ENCODE assay signal across 9 cellular contexts in genomic region chr7:151311294-151311864, GRCh38. TPM values are rescaled to one million over a fixed set of nuclear protein-coding genes. Genes with fewer than 3 reads are reported as not detected.
A peak's percentile ranks its signal among the peaks of the same experiment; 100 is the strongest.
DNase-seq lines count a peak whose midpoint lies in the region; ATAC-seq and TF ChIP-seq lines count a peak whose summit lies in the region.
"Had no signal": no experiment of that assay in that cellular context is flagged by ENCODE, and none has a peak within 500 bp of the region (broad histone marks: within the 10 kb centered on the region; RNA-seq: fewer than 3 reads in every experiment).

No MANE protein-coding gene starts in this region.

- ATAC-seq in HG02938 (IDR thresholded peaks at IDR 0.05; ENCODE audit: unreplicated experiment), result no peak
- ATAC-seq in heart right ventricle, result no peak
- no peak for ATAC-seq in HG02885 (IDR thresholded peaks at IDR 0.05; ENCODE audit: poor library complexity, unreplicated experiment)

- H3K4me3 Mint-ChIP-seq in activated CD4-positive, alpha-beta memory T cell treated with anti-CD3 and anti-CD28 coated beads, Interleukin-2, amount 10 ng/mL, durations not matched to agents 7 days and 5 days, result no peak overlapping the region
- H3K4me3 Mint-ChIP-seq: CD14-positive monocyte had no signal

- CTCF ChIA-PET in activated CD4-positive, alpha-beta memory T cell treated with anti-CD3 and anti-CD28 coated beads, Interleukin-2, amount 10 ng/mL, durations not matched to agents 7 days and 5 days (lab: Charles Lee), result interaction anchor here (0.6 to 3.8 kb wide), 13 partner anchors 10 to 472 kb away, joined by 3 to 42 read pairs (median 4); partner anchors contain the start of gene NUB1

- H3K36me3 ChIP-seq in osteoblast (ENCODE audit: insufficient read depth, low read length) (no peaks in the 10 kb centered on the region), heart right ventricle (no peaks in the 10 kb centered on the region)

- DNase-seq in NOMO-1 treated with DMSO at 0.1 percent for 48 hours (lab: John Stamatoyannopoulos, UW; ENCODE audit: unreplicated experiment) (peak; percentile 0), NOMO-1 treated with dmso at 0.1 percent for 144 hours (lab: John Stamatoyannopoulos, UW; ENCODE audit: unreplicated experiment) (no peak), KG1 (lab: John Stamatoyannopoulos, UW) (peak; percentile 8), osteoblast (ENCODE audit: insufficient read length, low spot score, missing footprints) (no peak), heart right ventricle (no peak)
- peak; percentile 25 for DNase-seq in activated CD4-positive, alpha-beta memory T cell treated with anti-CD3 and anti-CD28 coated beads, Interleukin-2, amount 10 ng/mL, durations not matched to agents 7 days and 5 days

- H3K36me3 Mint-ChIP-seq in activated CD4-positive, alpha-beta memory T cell treated with anti-CD3 and anti-CD28 coated beads, Interleukin-2, amount 10 ng/mL, durations not matched to agents 7 days and 5 days (ENCODE audit: low read depth), result no peaks in the 10 kb centered on the region
- H3K36me3 Mint-ChIP-seq: CD14-positive monocyte had no signal

- H3K27ac ChIP-seq in osteoblast (ENCODE audit: low read depth, low read length), result no peak overlapping the region
- H3K27ac ChIP-seq in heart right ventricle, result no peak overlapping the region

- no peak overlapping the region for H3K27ac Mint-ChIP-seq in activated CD4-positive, alpha-beta memory T cell treated with anti-CD3 and anti-CD28 coated beads, Interleukin-2, amount 10 ng/mL, durations not matched to agents 7 days and 5 days
- H3K27ac Mint-ChIP-seq: CD14-positive monocyte had no signal

- no peaks in the 10 kb centered on the region for H3K79me2 ChIP-seq in osteoblast (ENCODE audit: insufficient read depth, low read length)

- H3K27me3 Mint-ChIP-seq in activated CD4-positive, alpha-beta memory T cell treated with anti-CD3 and anti-CD28 coated beads, Interleukin-2, amount 10 ng/mL, durations not matched to agents 7 days and 5 days, result peaks cover 2% of the 10 kb centered on the region

- peaks cover 10% of the 10 kb centered on the region for H3K4me1 Mint-ChIP-seq in activated CD4-positive, alpha-beta memory T cell treated with anti-CD3 and anti-CD28 coated beads, Interleukin-2, amount 10 ng/mL, durations not matched to agents 7 days and 5 days

- H3K9me3 Mint-ChIP-seq in activated CD4-positive, alpha-beta memory T cell treated with anti-CD3 and anti-CD28 coated beads, Interleukin-2, amount 10 ng/mL, durations not matched to agents 7 days and 5 days, result peaks cover 6% of the 10 kb centered on the region

- POLR2A ChIA-PET in activated CD4-positive, alpha-beta memory T cell treated with anti-CD3 and anti-CD28 coated beads, Interleukin-2, amount 10 ng/mL, durations not matched to agents 7 days and 5 days (lab: Charles Lee), result interaction anchor here (1.4 kb wide), 1 partner anchor 41 kb away, joined by 5 read pairs; no protein-coding TSS in a partner anchor

- 61 to 70% methylated on average over 6 of the region's 6 CpGs for WGBS in heart right ventricle, 2 donors

- intact Hi-C loops in heart right ventricle (cut with DNase I), result loop anchor here in 4 of 10 donors (5.0 kb wide), 2 partner anchors 41 to 136 kb away; no protein-coding TSS in a partner anchor

- H3K9me3 ChIP-seq in osteoblast (ENCODE audit: low read depth, low read length), result no peaks in the 10 kb centered on the region
- H3K9me3 ChIP-seq in heart right ventricle, result peaks cover 0 to 9% (median 5%) of the 10 kb centered on the region in 11 donors

- no peak overlapping the region for H2AFZ ChIP-seq in osteoblast (ENCODE audit: low read length)

- peaks cover 21% of the 10 kb centered on the region for H3K4me1 ChIP-seq in osteoblast (ENCODE audit: insufficient read depth, low read length)
- H3K4me1 ChIP-seq in heart right ventricle, result peaks cover 0 to 12% (median 3%) of the 10 kb centered on the region in 9 donors

- no peaks in the 10 kb centered on the region for H4K20me1 ChIP-seq in osteoblast (ENCODE audit: insufficient read depth, low read length)

- TF ChIP-seq CTCF in osteoblast (IDR thresholded peaks at IDR 0.05; ENCODE audit: extremely low read depth, low read depth, low read length), result peak; percentile 16
- TF ChIP-seq CTCF in heart right ventricle (IDR thresholded peaks at IDR 0.05), result peak in 2 of 9 donors; percentile 10 to 25

- H3K27me3 ChIP-seq in osteoblast (ENCODE audit: insufficient read depth, low read length) (peaks cover 5% of the 10 kb centered on the region), heart right ventricle (peaks cover 0 to 25% (median 6%) of the 10 kb centered on the region in 7 donors)

- H3K4me3 ChIP-seq in osteoblast (ENCODE audit: insufficient read depth, low read length), result no peak overlapping the region
- no peak overlapping the region for H3K4me3 ChIP-seq in heart right ventricle

- H3K4me2 ChIP-seq in osteoblast (ENCODE audit: insufficient read depth, low read length), result no peak overlapping the region

RNA-seq across cellular contexts. Expression of gene NUB1, which starts 30.2 kb away (rescaled TPM):
- 10 to 100 TPM; 62.1 to 67.3 TPM for total RNA-seq in activated CD4-positive, alpha-beta memory T cell treated with anti-CD3 and anti-CD28 coated beads, Interleukin-2, amount 10 ng/mL, durations not matched to agents 7 days and 5 days
- total RNA-seq in osteoblast (48.9 and 50.7 TPM in 2 replicates), heart right ventricle (10 to 100 TPM; 36.7 to 53.0 (median 43.9) TPM)
- polyA plus RNA-seq in heart right ventricle, result 10 to 100 TPM; 22.6 to 23.8 TPM

Comparison
In these comparisons a context has a peak if more than half of its experiments do, and no peak if none do; other contexts are left out.
1. DNase-seq: peak in NOMO-1 treated with DMSO at 0.1 percent for 48 hours (single experiment), KG1 (single experiment) and activated CD4-positive, alpha-beta memory T cell treated with anti-CD3 and anti-CD28 coated beads, Interleukin-2, amount 10 ng/mL, durations not matched to agents 7 days and 5 days (single experiment); none in NOMO-1 treated with dmso at 0.1 percent for 144 hours (single experiment), osteoblast (single experiment) and heart right ventricle (0 of 2).